2 cellular contexts compared by ENCODE assay signal in genomic region chr4:86917212-86918039, GRCh38.
TF ChIP-seq lines count a peak whose summit lies in the region.

No MANE protein-coding gene starts in this region.

TF ChIP-seq in HEK293, 187 proteins besides CTCF, POLR2A, EP300 and RAD21 (continues in another document):
- peak; percentile 56 for TF ChIP-seq PRDM1 (tag by site-specific recombination; IDR thresholded peaks at IDR 0.05)
- peak; percentile 45; the same call in 1 of the 2 replicates for TF ChIP-seq PRDM10 (tag by site-specific recombination; IDR thresholded peaks at IDR 0.05)
- TF ChIP-seq, protein P1, sequence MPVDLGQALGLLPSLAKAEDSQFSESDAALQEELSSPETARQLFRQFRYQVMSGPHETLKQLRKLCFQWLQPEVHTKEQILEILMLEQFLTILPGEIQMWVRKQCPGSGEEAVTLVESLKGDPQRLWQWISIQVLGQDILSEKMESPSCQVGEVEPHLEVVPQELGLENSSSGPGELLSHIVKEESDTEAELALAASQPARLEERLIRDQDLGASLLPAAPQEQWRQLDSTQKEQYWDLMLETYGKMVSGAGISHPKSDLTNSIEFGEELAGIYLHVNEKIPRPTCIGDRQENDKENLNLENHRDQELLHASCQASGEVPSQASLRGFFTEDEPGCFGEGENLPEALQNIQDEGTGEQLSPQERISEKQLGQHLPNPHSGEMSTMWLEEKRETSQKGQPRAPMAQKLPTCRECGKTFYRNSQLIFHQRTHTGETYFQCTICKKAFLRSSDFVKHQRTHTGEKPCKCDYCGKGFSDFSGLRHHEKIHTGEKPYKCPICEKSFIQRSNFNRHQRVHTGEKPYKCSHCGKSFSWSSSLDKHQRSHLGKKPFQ (tag by site-specific recombination; IDR thresholded peaks at IDR 0.05), result no peak
- TF ChIP-seq MZF1 (tag by site-specific recombination; IDR thresholded peaks at IDR 0.05; ENCODE audit: borderline replicate concordance), result no peak
- no peak for TF ChIP-seq ZNF692 (tag by site-specific recombination; IDR thresholded peaks at IDR 0.05)
- no peak for TF ChIP-seq ZNF48 (tag by site-specific recombination; IDR thresholded peaks at IDR 0.05)
- TF ChIP-seq ZNF558 (tag by site-specific recombination; IDR thresholded peaks at IDR 0.05), result no peak
- TF ChIP-seq ZNF747 (tag by site-specific recombination; IDR thresholded peaks at IDR 0.05), result no peak
- no peak for TF ChIP-seq GFI1B (tag by site-specific recombination; IDR thresholded peaks at IDR 0.05)
- TF ChIP-seq ZNF366 (tag by site-specific recombination; conservative IDR thresholded peaks at IDR 0.05), result peak; percentile 91
- no peak for TF ChIP-seq ZNF335 (tag by site-specific recombination; conservative IDR thresholded peaks at IDR 0.05)
- TF ChIP-seq, protein P2, sequence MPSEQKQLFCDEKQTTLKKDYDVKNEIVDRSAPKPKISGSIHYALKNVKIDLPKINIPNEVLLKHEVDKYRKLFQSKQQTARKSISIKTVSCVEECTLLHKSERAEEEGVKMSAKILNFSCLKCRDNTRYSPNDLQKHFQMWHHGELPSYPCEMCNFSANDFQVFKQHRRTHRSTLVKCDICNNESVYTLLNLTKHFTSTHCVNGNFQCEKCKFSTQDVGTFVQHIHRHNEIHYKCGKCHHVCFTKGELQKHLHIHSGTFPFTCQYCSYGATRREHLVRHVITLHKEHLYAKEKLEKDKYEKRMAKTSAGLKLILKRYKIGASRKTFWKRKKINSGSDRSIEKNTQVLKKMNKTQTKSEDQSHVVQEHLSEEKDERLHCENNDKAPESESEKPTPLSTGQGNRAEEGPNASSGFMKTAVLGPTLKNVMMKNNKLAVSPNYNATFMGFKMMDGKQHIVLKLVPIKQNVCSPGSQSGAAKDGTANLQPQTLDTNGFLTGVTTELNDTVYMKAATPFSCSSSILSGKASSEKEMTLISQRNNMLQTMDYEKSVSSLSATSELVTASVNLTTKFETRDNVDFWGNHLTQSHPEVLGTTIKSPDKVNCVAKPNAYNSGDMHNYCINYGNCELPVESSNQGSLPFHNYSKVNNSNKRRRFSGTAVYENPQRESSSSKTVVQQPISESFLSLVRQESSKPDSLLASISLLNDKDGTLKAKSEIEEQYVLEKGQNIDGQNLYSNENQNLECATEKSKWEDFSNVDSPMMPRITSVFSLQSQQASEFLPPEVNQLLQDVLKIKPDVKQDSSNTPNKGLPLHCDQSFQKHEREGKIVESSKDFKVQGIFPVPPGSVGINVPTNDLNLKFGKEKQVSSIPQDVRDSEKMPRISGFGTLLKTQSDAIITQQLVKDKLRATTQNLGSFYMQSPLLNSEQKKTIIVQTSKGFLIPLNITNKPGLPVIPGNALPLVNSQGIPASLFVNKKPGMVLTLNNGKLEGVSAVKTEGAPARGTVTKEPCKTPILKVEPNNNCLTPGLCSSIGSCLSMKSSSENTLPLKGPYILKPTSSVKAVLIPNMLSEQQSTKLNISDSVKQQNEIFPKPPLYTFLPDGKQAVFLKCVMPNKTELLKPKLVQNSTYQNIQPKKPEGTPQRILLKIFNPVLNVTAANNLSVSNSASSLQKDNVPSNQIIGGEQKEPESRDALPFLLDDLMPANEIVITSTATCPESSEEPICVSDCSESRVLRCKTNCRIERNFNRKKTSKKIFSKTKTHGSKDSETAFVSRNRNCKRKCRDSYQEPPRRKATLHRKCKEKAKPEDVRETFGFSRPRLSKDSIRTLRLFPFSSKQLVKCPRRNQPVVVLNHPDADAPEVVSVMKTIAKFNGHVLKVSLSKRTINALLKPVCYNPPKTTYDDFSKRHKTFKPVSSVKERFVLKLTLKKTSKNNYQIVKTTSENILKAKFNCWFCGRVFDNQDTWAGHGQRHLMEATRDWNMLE (tag by site-specific recombination; conservative IDR thresholded peaks at IDR 0.05; ENCODE audit: low read depth), result no peak
- no peak for TF ChIP-seq ZBTB21 (tag by site-specific recombination; IDR thresholded peaks at IDR 0.05)
- TF ChIP-seq ZNF2 (tag by site-specific recombination; IDR thresholded peaks at IDR 0.05), result no peak
- TF ChIP-seq ZNF157 (tag by site-specific recombination; IDR thresholded peaks at IDR 0.05), result no peak

TF ChIP-seq in K562, 482 proteins besides CTCF, POLR2A, EP300 and RAD21 (continues in another document):
- peak; percentile 56; the same call in 1 of the 2 replicates for TF ChIP-seq ZKSCAN3 (CRISPR knock-in tag; IDR thresholded peaks at IDR 0.05)
- TF ChIP-seq CEBPG (CRISPR knock-in tag; IDR thresholded peaks at IDR 0.05), result peak; percentile 62
- TF ChIP-seq CEBPG (tag; conservative IDR thresholded peaks at IDR 0.05 in 1 of 2, IDR thresholded peaks at IDR 0.05 in 1 of 2), result peak in 1 of 2 experiments; percentile 34; a peak in 1 of 4 replicates
- TF ChIP-seq CEBPB (tag; IDR thresholded peaks at IDR 0.05), result peak; percentile 76
- peak; percentile 13; the same call in 1 of the 2 replicates for TF ChIP-seq YBX1 (IDR thresholded peaks at IDR 0.05)
- TF ChIP-seq SP1 (CRISPR knock-in tag; IDR thresholded peaks at IDR 0.05), result no peak
- TF ChIP-seq SPI1 (IDR thresholded peaks at IDR 0.05; ENCODE audit: borderline replicate concordance, low read depth, low read length), result no peak
- no peak for TF ChIP-seq POLR3G (IDR thresholded peaks at IDR 0.05; ENCODE audit: extremely low read depth, insufficient read length, insufficient replicate concordance)
- TF ChIP-seq CBFA2T2 (conservative IDR thresholded peaks at IDR 0.05), result peak; percentile 52
- TF ChIP-seq, protein P3, sequence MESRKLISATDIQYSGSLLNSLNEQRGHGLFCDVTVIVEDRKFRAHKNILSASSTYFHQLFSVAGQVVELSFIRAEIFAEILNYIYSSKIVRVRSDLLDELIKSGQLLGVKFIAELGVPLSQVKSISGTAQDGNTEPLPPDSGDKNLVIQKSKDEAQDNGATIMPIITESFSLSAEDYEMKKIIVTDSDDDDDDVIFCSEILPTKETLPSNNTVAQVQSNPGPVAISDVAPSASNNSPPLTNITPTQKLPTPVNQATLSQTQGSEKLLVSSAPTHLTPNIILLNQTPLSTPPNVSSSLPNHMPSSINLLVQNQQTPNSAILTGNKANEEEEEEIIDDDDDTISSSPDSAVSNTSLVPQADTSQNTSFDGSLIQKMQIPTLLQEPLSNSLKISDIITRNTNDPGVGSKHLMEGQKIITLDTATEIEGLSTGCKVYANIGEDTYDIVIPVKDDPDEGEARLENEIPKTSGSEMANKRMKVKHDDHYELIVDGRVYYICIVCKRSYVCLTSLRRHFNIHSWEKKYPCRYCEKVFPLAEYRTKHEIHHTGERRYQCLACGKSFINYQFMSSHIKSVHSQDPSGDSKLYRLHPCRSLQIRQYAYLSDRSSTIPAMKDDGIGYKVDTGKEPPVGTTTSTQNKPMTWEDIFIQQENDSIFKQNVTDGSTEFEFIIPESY (CRISPR knock-in tag; IDR thresholded peaks at IDR 0.05), result no peak
- TF ChIP-seq, protein P4, sequence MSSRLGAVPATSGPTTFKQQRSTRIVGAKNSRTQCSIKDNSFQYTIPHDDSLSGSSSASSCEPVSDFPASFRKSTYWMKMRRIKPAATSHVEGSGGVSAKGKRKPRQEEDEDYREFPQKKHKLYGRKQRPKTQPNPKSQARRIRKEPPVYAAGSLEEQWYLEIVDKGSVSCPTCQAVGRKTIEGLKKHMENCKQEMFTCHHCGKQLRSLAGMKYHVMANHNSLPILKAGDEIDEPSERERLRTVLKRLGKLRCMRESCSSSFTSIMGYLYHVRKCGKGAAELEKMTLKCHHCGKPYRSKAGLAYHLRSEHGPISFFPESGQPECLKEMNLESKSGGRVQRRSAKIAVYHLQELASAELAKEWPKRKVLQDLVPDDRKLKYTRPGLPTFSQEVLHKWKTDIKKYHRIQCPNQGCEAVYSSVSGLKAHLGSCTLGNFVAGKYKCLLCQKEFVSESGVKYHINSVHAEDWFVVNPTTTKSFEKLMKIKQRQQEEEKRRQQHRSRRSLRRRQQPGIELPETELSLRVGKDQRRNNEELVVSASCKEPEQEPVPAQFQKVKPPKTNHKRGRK (tag; IDR thresholded peaks at IDR 0.05), result peak; percentile 99
- no peak for TF ChIP-seq ZBED1 (IDR thresholded peaks at IDR 0.05)
- no peak for TF ChIP-seq NCOA6 (IDR thresholded peaks at IDR 0.05)
- no peak for TF ChIP-seq CBX1 (IDR thresholded peaks at IDR 0.05; ENCODE audit: low read depth)
- TF ChIP-seq CBX2 (IDR thresholded peaks at IDR 0.05; ENCODE audit: insufficient read depth, low read length, poor library complexity, severe bottlenecking), result no peak
- TF ChIP-seq CHAMP1 (IDR thresholded peaks at IDR 0.05), result no peak; the same call in 1 of the 2 replicates
- TF ChIP-seq MECOM (CRISPR knock-in tag; IDR thresholded peaks at IDR 0.05), result peak; percentile 37; the same call in 1 of the 2 replicates
- no peak for TF ChIP-seq SMC3 (conservative IDR thresholded peaks at IDR 0.05; ENCODE audit: insufficient read depth, low read depth, low read length)
- 0 out of 2 replicates have a peak, but pooled peaks have one; percentile 39 for TF ChIP-seq ELF4 (CRISPR knock-in tag; IDR thresholded peaks at IDR 0.05)
- no peak for TF ChIP-seq ZZZ3 (IDR thresholded peaks at IDR 0.05)
- TF ChIP-seq DPF2 (IDR thresholded peaks at IDR 0.05), result peak; percentile 43; the same call in 1 of the 2 replicates
- TF ChIP-seq ZNF707 (CRISPR knock-in tag; conservative IDR thresholded peaks at IDR 0.05), result no peak
- no peak for TF ChIP-seq SNAPC5 (CRISPR knock-in tag; IDR thresholded peaks at IDR 0.05)
- TF ChIP-seq CXXC5 (CRISPR knock-in tag; IDR thresholded peaks at IDR 0.05), result no peak
- 0 out of 2 replicates have a peak, but pooled peaks have one; percentile 26 for TF ChIP-seq NFRKB (IDR thresholded peaks at IDR 0.05; ENCODE audit: low read depth)
- no peak for TF ChIP-seq ZNF274 (IDR thresholded peaks at IDR 0.05; ENCODE audit: borderline replicate concordance, low read depth, low read length)
- TF ChIP-seq NCOA2 (IDR thresholded peaks at IDR 0.05; ENCODE audit: partially characterized antibody in 2 of 2), result no peak
- TF ChIP-seq SIN3B (IDR thresholded peaks at IDR 0.05; ENCODE audit: low read depth), result no peak
- no peak for TF ChIP-seq HMG20A (CRISPR knock-in tag; conservative IDR thresholded peaks at IDR 0.05)
- peak; percentile 85 for TF ChIP-seq PRDM10 (IDR thresholded peaks at IDR 0.05; ENCODE audit: partially characterized antibody)
- TF ChIP-seq TAL1 (IDR thresholded peaks at IDR 0.05), result peak; percentile 35; the same call in 1 of the 2 replicates
- TF ChIP-seq SMARCA4 (IDR thresholded peaks at IDR 0.05), result peak; percentile 53; the same call in 1 of the 2 replicates
- TF ChIP-seq ZNF830 (CRISPR knock-in tag; IDR thresholded peaks at IDR 0.05), result no peak
- no peak for TF ChIP-seq ZNF277 (CRISPR knock-in tag; IDR thresholded peaks at IDR 0.05; ENCODE audit: borderline replicate concordance)
- TF ChIP-seq SLC30A9 (CRISPR knock-in tag; IDR thresholded peaks at IDR 0.05), result no peak
- TF ChIP-seq, protein P5, sequence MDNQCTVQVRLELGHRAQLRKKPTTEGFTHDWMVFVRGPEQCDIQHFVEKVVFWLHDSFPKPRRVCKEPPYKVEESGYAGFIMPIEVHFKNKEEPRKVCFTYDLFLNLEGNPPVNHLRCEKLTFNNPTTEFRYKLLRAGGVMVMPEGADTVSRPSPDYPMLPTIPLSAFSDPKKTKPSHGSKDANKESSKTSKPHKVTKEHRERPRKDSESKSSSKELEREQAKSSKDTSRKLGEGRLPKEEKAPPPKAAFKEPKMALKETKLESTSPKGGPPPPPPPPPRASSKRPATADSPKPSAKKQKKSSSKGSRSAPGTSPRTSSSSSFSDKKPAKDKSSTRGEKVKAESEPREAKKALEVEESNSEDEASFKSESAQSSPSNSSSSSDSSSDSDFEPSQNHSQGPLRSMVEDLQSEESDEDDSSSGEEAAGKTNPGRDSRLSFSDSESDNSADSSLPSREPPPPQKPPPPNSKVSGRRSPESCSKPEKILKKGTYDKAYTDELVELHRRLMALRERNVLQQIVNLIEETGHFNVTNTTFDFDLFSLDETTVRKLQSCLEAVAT (IDR thresholded peaks at IDR 0.05), result no peak
